10 cellular contexts compared by ENCODE assay signal in genomic region chr3:11604139-11604895, GRCh38. TPM values are rescaled to one million over a fixed set of nuclear protein-coding genes. Genes with fewer than 3 reads are reported as not detected.
DNase-seq lines count a peak whose midpoint lies in the region; ATAC-seq and TF ChIP-seq lines count a peak whose summit lies in the region.
"Had no signal": no experiment of that assay in that cellular context is flagged by ENCODE, and none has a peak within 500 bp of the region (broad histone marks: within the 10 kb centered on the region; RNA-seq: fewer than 3 reads in every experiment).

No MANE protein-coding gene starts in this region.

- POLR2A ChIA-PET in AG04449 (lab: Yijun Ruan, JAX), result interaction anchor here (0.5 to 0.7 kb wide), 4 partner anchors 10 to 147 kb away, joined by 3 read pairs; partner anchors contain the start of gene VGLL4
- POLR2A ChIA-PET in activated CD4-positive, alpha-beta T cell treated with anti-CD3 and anti-CD28 coated beads, Interleukin-2, amount 10 ng/mL, durations not matched to agents 7 days and 5 days (lab: Charles Lee), result no interaction called here

- no peaks in the 10 kb centered on the region for H3K27me3 Mint-ChIP-seq in nephron (ENCODE audit: low read depth)
- H3K27me3 Mint-ChIP-seq in activated CD4-positive, alpha-beta T cell treated with anti-CD3 and anti-CD28 coated beads, Interleukin-2, amount 10 ng/mL, durations not matched to agents 7 days and 5 days, result no peaks in the 10 kb centered on the region
- H3K27me3 Mint-ChIP-seq in effector memory CD8-positive, alpha-beta T cell, result no peaks in the 10 kb centered on the region
- H3K27me3 Mint-ChIP-seq: activated CD8-positive, alpha-beta memory T cell treated with anti-CD3 and anti-CD28 coated beads, Interleukin-2, amount 10 ng/mL, durations not matched to agents 7 days and 5 days; stimulated activated naive CD8-positive, alpha-beta T cell treated with anti-CD3 and anti-CD28 coated beads, Interleukin-15, Interleukin-2, amounts not matched to agents 100 ng/mL and 50 ng/mL, for 24 hours had no signal

- H3K9me3 ChIP-seq in duodenal mucosa (ENCODE audit: control insufficient read depth in 1 of 2, low read length in 2 of 2), result no peaks in the 10 kb centered on the region

- peak overlapping the region in 2 of 3 experiments; percentile 24 to 59 for H3K4me3 Mint-ChIP-seq in nephron
- no peak overlapping the region for H3K4me3 Mint-ChIP-seq in activated CD4-positive, alpha-beta T cell treated with anti-CD3 and anti-CD28 coated beads, Interleukin-2, amount 10 ng/mL, durations not matched to agents 7 days and 5 days
- no peak overlapping the region for H3K4me3 Mint-ChIP-seq in effector memory CD8-positive, alpha-beta T cell
- H3K4me3 Mint-ChIP-seq: activated CD8-positive, alpha-beta memory T cell treated with anti-CD3 and anti-CD28 coated beads, Interleukin-2, amount 10 ng/mL, durations not matched to agents 7 days and 5 days; stimulated activated naive CD8-positive, alpha-beta T cell treated with anti-CD3 and anti-CD28 coated beads, Interleukin-15, Interleukin-2, amounts not matched to agents 100 ng/mL and 50 ng/mL, for 24 hours had no signal

- no peaks in the 10 kb centered on the region for H3K27me3 ChIP-seq in duodenal mucosa (ENCODE audit: control insufficient read depth in 1 of 2, insufficient read depth in 2 of 2, low read length in 2 of 2)

- peaks cover 93% of the 10 kb centered on the region for H3K4me1 Mint-ChIP-seq in nephron
- H3K4me1 Mint-ChIP-seq in activated CD4-positive, alpha-beta T cell treated with anti-CD3 and anti-CD28 coated beads, Interleukin-2, amount 10 ng/mL, durations not matched to agents 7 days and 5 days, result peaks cover 28% of the 10 kb centered on the region
- H3K4me1 Mint-ChIP-seq in effector memory CD8-positive, alpha-beta T cell (ENCODE audit: low read depth in 2 of 2), result peaks cover 23 to 37% of the 10 kb centered on the region in 2 donors

- peaks cover 16 to 29% of the 10 kb centered on the region in 2 donors for H3K4me1 ChIP-seq in duodenal mucosa (ENCODE audit: control insufficient read depth in 1 of 2, insufficient read depth in 2 of 2, low read length in 2 of 2)

- DNase-seq in AG04449 (ENCODE audit: low read depth, low spot score) (peak; percentile 45), LHCN-M2 (ENCODE audit: low read depth) (peak; percentile 59), HPDE6-E6E7 (ENCODE audit: extremely low spot score) (no peak)
- DNase-seq in activated CD4-positive, alpha-beta T cell treated with anti-CD3 and anti-CD28 coated beads, Interleukin-2, amount 10 ng/mL, durations not matched to agents 7 days and 5 days, result no peak
- no peak for DNase-seq in effector memory CD8-positive, alpha-beta T cell
- DNase-seq: activated CD8-positive, alpha-beta memory T cell treated with anti-CD3 and anti-CD28 coated beads, Interleukin-2, amount 10 ng/mL, durations not matched to agents 7 days and 5 days had no signal

- CTCF ChIA-PET in AG04449 (lab: Yijun Ruan, JAX), result interaction anchor here (0.9 kb wide), 1 partner anchor 14 kb away, joined by 3 read pairs; no protein-coding TSS in a partner anchor
- CTCF ChIA-PET in activated CD4-positive, alpha-beta T cell treated with anti-CD3 and anti-CD28 coated beads, Interleukin-2, amount 10 ng/mL, durations not matched to agents 7 days and 5 days (lab: Charles Lee), result no interaction called here

- no peak overlapping the region for H3K9ac ChIP-seq in duodenal mucosa (ENCODE audit: low read depth in 1 of 2, low read length in 2 of 2)

- peaks cover 37% of the 10 kb centered on the region for H3K36me3 Mint-ChIP-seq in nephron (ENCODE audit: low read depth)
- peaks cover 36% of the 10 kb centered on the region for H3K36me3 Mint-ChIP-seq in activated CD4-positive, alpha-beta T cell treated with anti-CD3 and anti-CD28 coated beads, Interleukin-2, amount 10 ng/mL, durations not matched to agents 7 days and 5 days (ENCODE audit: low read depth)
- peaks cover 17% of the 10 kb centered on the region for H3K36me3 Mint-ChIP-seq in effector memory CD8-positive, alpha-beta T cell (ENCODE audit: insufficient read depth)

- H3K4me3 ChIP-seq in AG04449 (ENCODE audit: low read depth, low read length), result no peak overlapping the region
- H3K4me3 ChIP-seq in duodenal mucosa (ENCODE audit: low read depth in 1 of 2, low read length in 2 of 2), result no peak overlapping the region

- ATAC-seq in effector memory CD8-positive, alpha-beta T cell (replicated peaks), result no peak
- ATAC-seq in HG03469 (IDR thresholded peaks at IDR 0.05; ENCODE audit: unreplicated experiment), result no peak
- ATAC-seq: activated CD8-positive, alpha-beta memory T cell treated with anti-CD3 and anti-CD28 coated beads, Interleukin-2, amount 10 ng/mL, durations not matched to agents 7 days and 5 days had no signal

- H3K9me3 Mint-ChIP-seq in nephron, result no peaks in the 10 kb centered on the region
- no peaks in the 10 kb centered on the region for H3K9me3 Mint-ChIP-seq in activated CD4-positive, alpha-beta T cell treated with anti-CD3 and anti-CD28 coated beads, Interleukin-2, amount 10 ng/mL, durations not matched to agents 7 days and 5 days
- no peaks in the 10 kb centered on the region for H3K9me3 Mint-ChIP-seq in effector memory CD8-positive, alpha-beta T cell
- H3K9me3 Mint-ChIP-seq: stimulated activated naive CD8-positive, alpha-beta T cell treated with anti-CD3 and anti-CD28 coated beads, Interleukin-15, Interleukin-2, amounts not matched to agents 100 ng/mL and 50 ng/mL, for 24 hours had no signal

- H3K36me3 ChIP-seq in duodenal mucosa (ENCODE audit: control insufficient read depth in 1 of 2, insufficient read depth in 2 of 2, low read length in 2 of 2), result peaks cover 0 to 9% of the 10 kb centered on the region in 2 donors

- H3K27ac ChIP-seq in duodenal mucosa (ENCODE audit: low read depth, low read length), result peak overlapping the region; percentile 65

- peak overlapping the region; percentile 70 to 96 (median 72) for H3K27ac Mint-ChIP-seq in nephron
- H3K27ac Mint-ChIP-seq in activated CD4-positive, alpha-beta T cell treated with anti-CD3 and anti-CD28 coated beads, Interleukin-2, amount 10 ng/mL, durations not matched to agents 7 days and 5 days, result no peak overlapping the region
- H3K27ac Mint-ChIP-seq in effector memory CD8-positive, alpha-beta T cell, result peak overlapping the region in 1 of 2 donors; percentile 65
- H3K27ac Mint-ChIP-seq: activated CD8-positive, alpha-beta memory T cell treated with anti-CD3 and anti-CD28 coated beads, Interleukin-2, amount 10 ng/mL, durations not matched to agents 7 days and 5 days had no signal

- TF ChIP-seq CTCF in AG04449 (IDR thresholded peaks at IDR 0.05; ENCODE audit: insufficient read depth, low read length, missing control alignments) (no peak), nephron (IDR thresholded peaks at IDR 0.05; ENCODE audit: unreplicated experiment in 3 of 3) (no peak)

RNA-seq across cellular contexts. Expression of gene VGLL4, which starts 39.4 kb away (rescaled TPM):
- total RNA-seq in LHCN-M2 (2014; rRNA removed), result 65.8 and 66.5 TPM in 2 replicates
- polyA plus RNA-seq in LHCN-M2 (2012), result 20.0 TPM
- 10 to 100 TPM; 34.2 to 35.5 TPM for total RNA-seq in activated CD4-positive, alpha-beta T cell treated with anti-CD3 and anti-CD28 coated beads, Interleukin-2, amount 10 ng/mL, durations not matched to agents 7 days and 5 days

Comparison
In these comparisons a context has a peak if more than half of its experiments do, and no peak if none do; other contexts are left out.
1. DNase-seq: peak in AG04449 (single experiment) and LHCN-M2 (single experiment); none in activated CD4-positive, alpha-beta T cell treated with anti-CD3 and anti-CD28 coated beads, Interleukin-2, amount 10 ng/mL, durations not matched to agents 7 days and 5 days (single experiment), effector memory CD8-positive, alpha-beta T cell (0 of 3) and HPDE6-E6E7 (single experiment).
2. H3K4me3 Mint-ChIP-seq: peak in nephron (2 of 3); none in activated CD4-positive, alpha-beta T cell treated with anti-CD3 and anti-CD28 coated beads, Interleukin-2, amount 10 ng/mL, durations not matched to agents 7 days and 5 days (single experiment) and effector memory CD8-positive, alpha-beta T cell (0 of 2).